In the genomic region with DNA sequence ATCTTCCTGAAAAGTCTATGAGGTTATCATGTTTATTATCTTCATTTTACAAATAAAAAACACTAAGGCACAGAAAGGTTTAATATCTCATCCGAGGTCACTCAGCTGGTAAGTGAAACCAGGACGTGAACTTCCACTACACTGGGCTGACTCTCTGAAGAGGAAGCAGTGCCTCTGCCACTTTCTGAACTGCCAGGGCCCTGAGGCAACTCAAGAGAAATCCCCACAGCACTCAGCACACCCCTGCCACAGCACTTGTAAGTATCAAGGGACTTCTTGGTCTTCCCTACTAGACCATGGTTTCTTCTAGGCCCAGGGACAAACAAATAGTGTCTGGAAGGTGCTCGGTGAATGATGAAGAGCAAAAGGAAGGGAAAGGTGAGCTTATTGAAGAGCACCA, we compare ENCODE assay signal across 9 cellular contexts. TPM values are rescaled to one million over a fixed set of nuclear protein-coding genes. Genes with fewer than 3 reads are reported as not detected.
A peak's percentile ranks its signal among the peaks of the same experiment; 100 is the strongest.
DNase-seq lines count a peak whose midpoint lies in the region; ATAC-seq and TF ChIP-seq lines count a peak whose summit lies in the region.
"Had no signal": no experiment of that assay in that cellular context is flagged by ENCODE, and none has a peak within 500 bp of the region (broad histone marks: within the 10 kb centered on the region; RNA-seq: fewer than 3 reads in every experiment).

No MANE protein-coding gene starts in this region.

- TF ChIP-seq CTCF in right atrium auricular region (IDR thresholded peaks at IDR 0.05) (no peak), vagina (IDR thresholded peaks at IDR 0.05) (no peak)

- ATAC-seq in Right ventricle myocardium superior (ENCODE audit: poor library complexity) (peak; percentile 7), left cardiac atrium (no peak)

- no peaks in the 10 kb centered on the region for H3K27me3 ChIP-seq in right atrium auricular region
- H3K27me3 ChIP-seq in vagina: no peaks in the 10 kb centered on the region
- H3K27me3 ChIP-seq: SJSA1 had no signal

- H3K4me3 ChIP-seq in right atrium auricular region (no peak overlapping the region), vagina (no peak overlapping the region)
- H3K4me3 ChIP-seq: SJSA1 had no signal

- no peak for TF ChIP-seq POLR2A in vagina (IDR thresholded peaks at IDR 0.05)

- intact Hi-C loops in Right ventricle myocardium superior (cut with DNase I): no loop called here
- intact Hi-C loops in left cardiac atrium (cut with DNase I): no loop called here
- intact Hi-C loops in vagina (cut with DNase I): no loop called here

- peak overlapping the region; percentile 75 to 80 for H3K27ac ChIP-seq in right atrium auricular region
- H3K27ac ChIP-seq in vagina: peak overlapping the region; percentile 70
- H3K27ac ChIP-seq: SJSA1 had no signal

- no peak for DNase-seq in Right ventricle myocardium superior
- DNase-seq in left cardiac atrium: no peak
- peak; percentile 74 for DNase-seq in MV-4-11 (lab: John Stamatoyannopoulos, UW)
- no peak for DNase-seq in right atrium auricular region (ENCODE audit: low spot score)
- DNase-seq in vagina (ENCODE audit: extremely low spot score in 2 of 2): no peak
- no peak for DNase-seq in DMS53 treated with DMSO at 0.1 percent for 48 hours (lab: John Stamatoyannopoulos, UW; ENCODE audit: unreplicated experiment)
- DNase-seq in GF-D8 (lab: John Stamatoyannopoulos, UW): no peak
- no peak for DNase-seq in C1 segment of cervical spinal cord (lab: John Stamatoyannopoulos, UW)

- no peaks in the 10 kb centered on the region for H3K9me3 ChIP-seq in right atrium auricular region
- H3K9me3 ChIP-seq in vagina: no peaks in the 10 kb centered on the region
- H3K9me3 ChIP-seq: SJSA1 had no signal

- H3K36me3 ChIP-seq in right atrium auricular region: peaks cover 14% of the 10 kb centered on the region
- peaks cover 0 to 16% of the 10 kb centered on the region in 2 donors for H3K36me3 ChIP-seq in vagina
- H3K36me3 ChIP-seq: SJSA1 had no signal

- peaks cover 0 to 88% of the 10 kb centered on the region in 2 donors for H3K4me1 ChIP-seq in right atrium auricular region
- H3K4me1 ChIP-seq in vagina: peaks cover 51% of the 10 kb centered on the region

RNA-seq across cellular contexts. Expression of gene RPL27A, which starts 49.7 kb away (rescaled TPM):
- total RNA-seq in Right ventricle myocardium superior: 549 TPM
- 100 to 1,000 TPM; 577 to 727 TPM for total RNA-seq in left cardiac atrium
- total RNA-seq in right atrium auricular region: 100 to 1,000 TPM; 598 to 620 TPM
- total RNA-seq in vagina: 1,279 TPM

RNA-seq across cellular contexts. Expression of gene TRIM66, which starts 49.8 kb away (rescaled TPM):
- total RNA-seq in Right ventricle myocardium superior (2.4 TPM), left cardiac atrium (1 to 10 TPM; 2.3 to 3.2 TPM), right atrium auricular region (1 to 10 TPM in 1 of 2 donors, under 1 TPM in 1; 0.56 to 3.7 TPM), vagina (12.8 TPM)
